ENCODE assay signal across 9 cellular contexts in genomic region chr6:30681696-30682180, GRCh38. TPM values are rescaled to one million over a fixed set of nuclear protein-coding genes. Genes with fewer than 3 reads are reported as not detected.
A peak's percentile ranks its signal among the peaks of the same experiment; 100 is the strongest.
DNase-seq lines count a peak whose midpoint lies in the region; ATAC-seq and TF ChIP-seq lines count a peak whose summit lies in the region.
"Had no signal": no experiment of that assay in that cellular context is flagged by ENCODE, and none has a peak within 500 bp of the region (broad histone marks: within the 10 kb centered on the region; RNA-seq: fewer than 3 reads in every experiment).

No MANE protein-coding gene starts in this region.

- H3K36me3 Mint-ChIP-seq in CD4-positive, alpha-beta memory T cell, result peaks cover 57 to 68% of the 10 kb centered on the region in 2 donors

- H3K27me3 ChIP-seq in CD4-positive, alpha-beta memory T cell (ENCODE audit: insufficient read depth, low read length), result no peaks in the 10 kb centered on the region
- H3K27me3 ChIP-seq in colonic mucosa, result no peaks in the 10 kb centered on the region
- H3K27me3 ChIP-seq in neutrophil, result no peaks in the 10 kb centered on the region

- POLR2A ChIA-PET in CD4-positive, alpha-beta memory T cell (lab: Charles Lee; ENCODE audit: partially characterized antibody), result interaction anchor here (0.6 to 29.9 kb wide), 12 partner anchors 10 to 515 kb away, joined by 3 to 1474 read pairs (median 6); partner anchors contain the start of genes ABCF1, DHX16, FLOT1 and MDC1

- intact Hi-C loops in CD4-positive, alpha-beta memory T cell (cut with micrococcal nuclease), result loop anchor here (1.0 to 2.0 kb wide), 5 partner anchors 8 to 65 kb away; partner anchors contain the start of genes DHX16, MDC1, MRPS18B and NRM
- intact Hi-C loops in colonic mucosa (cut with DNase I), result no loop called here

- peak overlapping the region; percentile 67 to 80 for H3K9ac ChIP-seq in colonic mucosa (ENCODE audit: low read depth in 2 of 2, low read length in 2 of 2)

- TF ChIP-seq CTCF in colonic mucosa (IDR thresholded peaks at IDR 0.05), result no peak
- TF ChIP-seq CTCF in neutrophil (IDR thresholded peaks at IDR 0.05), result no peak

- H3K36me3 ChIP-seq in CD4-positive, alpha-beta memory T cell (ENCODE audit: insufficient read depth, low read length), result peaks cover 22% of the 10 kb centered on the region
- H3K36me3 ChIP-seq in colonic mucosa (peaks cover 2% of the 10 kb centered on the region), neutrophil (peaks cover 55% of the 10 kb centered on the region)

- peak overlapping the region; percentile 97 to 100 (median 99) for H3K4me3 Mint-ChIP-seq in CD4-positive, alpha-beta memory T cell

- peak overlapping the region; percentile 94 for H3K27ac ChIP-seq in CD4-positive, alpha-beta memory T cell (ENCODE audit: low read depth, low read length)
- H3K27ac ChIP-seq in colonic mucosa (peak overlapping the region; percentile 84), neutrophil (peak overlapping the region; percentile 95)

- H3K4me1 ChIP-seq in CD4-positive, alpha-beta memory T cell (ENCODE audit: insufficient read depth, low read length), result peaks cover 36% of the 10 kb centered on the region
- H3K4me1 ChIP-seq in colonic mucosa (peaks cover 4% of the 10 kb centered on the region), neutrophil (ENCODE audit: control insufficient read depth in 1 of 2, insufficient read depth in 1 of 2, low read depth in 1 of 2, low read length in 1 of 2) (peaks cover 37 to 65% of the 10 kb centered on the region in 2 experiments)

- CTCF ChIA-PET in CD4-positive, alpha-beta memory T cell (lab: Charles Lee; ENCODE audit: partially characterized antibody), result interaction anchor here (1.1 to 19.9 kb wide), 8 partner anchors 9 to 200 kb away, joined by 3 to 865 read pairs (median 4); partner anchors contain the start of genes DHX16, MDC1 and TUBB

- H3K27ac Mint-ChIP-seq in CD4-positive, alpha-beta memory T cell, result peak overlapping the region; percentile 96 to 99 (median 98)

- peak overlapping the region; percentile 93 to 99 for H3K4me3 ChIP-seq in CD4-positive, alpha-beta memory T cell (ENCODE audit: low read length in 2 of 2)
- H3K4me3 ChIP-seq in colonic mucosa, result peak overlapping the region; percentile 53
- peak overlapping the region; percentile 95 to 100 for H3K4me3 ChIP-seq in neutrophil (ENCODE audit: low read depth in 1 of 2, low read length in 1 of 2)

- H3K9me3 Mint-ChIP-seq in CD4-positive, alpha-beta memory T cell, result peaks cover 0 to 3% (median 0%) of the 10 kb centered on the region in 8 donors

- H3K4me1 Mint-ChIP-seq in CD4-positive, alpha-beta memory T cell, result peaks cover 18 to 64% (median 30%) of the 10 kb centered on the region in 4 donors

- ATAC-seq in GM21576 (IDR thresholded peaks at IDR 0.05; ENCODE audit: unreplicated experiment) (no peak), GM18519 (IDR thresholded peaks at IDR 0.05; ENCODE audit: low FRiP score, unreplicated experiment) (no peak)

- no peaks in the 10 kb centered on the region for H3K9me3 ChIP-seq in CD4-positive, alpha-beta memory T cell (ENCODE audit: control insufficient read depth in 1 of 2, low read length in 2 of 2)
- H3K9me3 ChIP-seq in colonic mucosa (no peaks in the 10 kb centered on the region), neutrophil (no peaks in the 10 kb centered on the region)

- H3K27me3 Mint-ChIP-seq in CD4-positive, alpha-beta memory T cell, result no peaks in the 10 kb centered on the region

- DNase-seq in CD4-positive, alpha-beta memory T cell, result no peak
- DNase-seq in NAMALWA (ENCODE audit: low spot score), result peak; percentile 31
- DNase-seq in colonic mucosa, result no peak
- DNase-seq in HT-29 (ENCODE audit: low spot score), result no peak
- no peak for DNase-seq in AML-193 (lab: John Stamatoyannopoulos, UW)
- DNase-seq: NCI-H2107 had no signal

RNA-seq across cellular contexts. Expression of gene PPP1R18, which starts 4.7 kb away (rescaled TPM):
- 100 to 1,000 TPM; 122 to 127 TPM for total RNA-seq in CD4-positive, alpha-beta memory T cell
- polyA plus RNA-seq in CD4-positive, alpha-beta memory T cell, result 100 to 1,000 TPM in 1 of 2 donors, 10 to 100 TPM in 1; 68.2 to 117 TPM
- total RNA-seq in colonic mucosa, result 10 to 100 TPM in 1 of 2 donors, 1 to 10 TPM in 1; 8.3 to 22.8 TPM
- total RNA-seq in HT-29 (2014; rRNA removed; shearing (Covaris generic)), result 12.1 and 13.2 TPM in 2 replicates

RNA-seq across cellular contexts. Expression of gene DHX16, which starts 8.9 kb away (rescaled TPM):
- 10 to 100 TPM; 53.4 to 54.6 TPM for total RNA-seq in CD4-positive, alpha-beta memory T cell
- polyA plus RNA-seq in CD4-positive, alpha-beta memory T cell, result 10 to 100 TPM; 22.0 to 30.2 TPM
- total RNA-seq in colonic mucosa, result 10 to 100 TPM; 25.9 to 35.1 TPM
- total RNA-seq in HT-29 (2014; rRNA removed; shearing (Covaris generic)), result 43.2 and 43.8 TPM in 2 replicates

RNA-seq across cellular contexts. Expression of gene NRM, which starts 9.0 kb away (rescaled TPM):
- 1 to 10 TPM; 6.4 to 6.6 TPM for total RNA-seq in CD4-positive, alpha-beta memory T cell
- polyA plus RNA-seq in CD4-positive, alpha-beta memory T cell, result 10 to 100 TPM in 1 of 2 donors, 1 to 10 TPM in 1; 9.1 to 15.8 TPM
- 10 to 100 TPM in 1 of 2 donors, 1 to 10 TPM in 1; 7.4 to 19.2 TPM for total RNA-seq in colonic mucosa
- total RNA-seq in HT-29 (2014; rRNA removed; shearing (Covaris generic)), result 16.2 and 18.3 TPM in 2 replicates

RNA-seq across cellular contexts. Expression of gene C6orf136, which starts 34.8 kb away (rescaled TPM):
- total RNA-seq in CD4-positive, alpha-beta memory T cell, result 10 to 100 TPM; 29.3 to 35.0 TPM
- polyA plus RNA-seq in CD4-positive, alpha-beta memory T cell, result 10 to 100 TPM in 1 of 2 donors, 1 to 10 TPM in 1; 6.2 to 16.0 TPM
- 10 to 100 TPM; 71.3 to 83.3 TPM for total RNA-seq in colonic mucosa
- total RNA-seq in HT-29 (2014; rRNA removed; shearing (Covaris generic)), result 14.5 and 18.6 TPM in 2 replicates

RNA-seq across cellular contexts. Expression of gene MDC1, which starts 35.3 kb away (rescaled TPM):
- total RNA-seq in CD4-positive, alpha-beta memory T cell, result 10 to 100 TPM; 60.7 to 73.5 TPM
- polyA plus RNA-seq in CD4-positive, alpha-beta memory T cell, result 1 to 10 TPM in 1 of 2 donors, not detected in 1; 9.8 TPM
- 10 to 100 TPM; 14.0 to 59.0 TPM for total RNA-seq in colonic mucosa
- 24.8 and 24.9 TPM in 2 replicates for total RNA-seq in HT-29 (2014; rRNA removed; shearing (Covaris generic))
